In genomic region chr4:85681194-85681803, GRCh38 we compare ENCODE assay signal across 8 cellular contexts.
DNase-seq lines count a peak whose midpoint lies in the region; ATAC-seq and TF ChIP-seq lines count a peak whose summit lies in the region.

No MANE protein-coding gene starts in this region.

- no peak overlapping the region for H3K9ac ChIP-seq in skeletal muscle satellite cell (ENCODE audit: low read depth, low read length)

- H3K36me3 ChIP-seq in skeletal muscle satellite cell (ENCODE audit: insufficient read depth, low read length): no peaks in the 10 kb centered on the region
- no peaks in the 10 kb centered on the region for H3K36me3 ChIP-seq in BE2C

- no peak overlapping the region for H3K4me3 ChIP-seq in fibroblast of villous mesenchyme (ENCODE audit: low read depth, low read length)
- no peak overlapping the region for H3K4me3 ChIP-seq in skeletal muscle satellite cell (ENCODE audit: low read length)
- no peak overlapping the region for H3K4me3 ChIP-seq in BE2C (ENCODE audit: low read depth, low read length)

- peak; percentile 76 for ATAC-seq in GM21576 (IDR thresholded peaks at IDR 0.05; ENCODE audit: unreplicated experiment)

- H3K4me1 ChIP-seq in skeletal muscle satellite cell (ENCODE audit: control insufficient read depth, insufficient read depth, low read length) (peaks cover 20% of the 10 kb centered on the region), BE2C (peaks cover 8% of the 10 kb centered on the region)

- no peaks in the 10 kb centered on the region for H3K9me3 ChIP-seq in skeletal muscle satellite cell (replicated peaks; ENCODE audit: low read length)
- H3K9me3 ChIP-seq in BE2C: no peaks in the 10 kb centered on the region

- no peaks in the 10 kb centered on the region for H3K27me3 ChIP-seq in skeletal muscle satellite cell (ENCODE audit: control insufficient read depth, insufficient read depth, low read length)
- H3K27me3 ChIP-seq in BE2C: no peaks in the 10 kb centered on the region

- TF ChIP-seq CTCF in fibroblast of villous mesenchyme (IDR thresholded peaks at IDR 0.05; ENCODE audit: insufficient read depth, low read depth, low read length): no peak
- TF ChIP-seq CTCF in BE2C (IDR thresholded peaks at IDR 0.05; ENCODE audit: low read depth, low read length): no peak

- DNase-seq in RPMI7951 (ENCODE audit: low read depth) (peak; percentile 75), fibroblast of villous mesenchyme (ENCODE audit: low read depth) (peak; percentile 94), NCI-H446 treated with DMSO at 0.1 percent for 48 hours (lab: John Stamatoyannopoulos, UW) (no peak), BE2C (no peak), NCI-H774 (lab: John Stamatoyannopoulos, UW) (no peak), GM19238 (ENCODE audit: insufficient read length, low spot score) (no peak)

- H3K4me2 ChIP-seq in skeletal muscle satellite cell (ENCODE audit: low read length): peak overlapping the region; percentile 9

Comparison
In these comparisons a context has a peak if more than half of its experiments do, and no peak if none do; other contexts are left out.
1. DNase-seq: peak in RPMI7951 (single experiment) and fibroblast of villous mesenchyme (single experiment); none in NCI-H446 treated with DMSO at 0.1 percent for 48 hours (single experiment), BE2C (single experiment), NCI-H774 (single experiment) and GM19238 (single experiment).